In the genomic region with DNA sequence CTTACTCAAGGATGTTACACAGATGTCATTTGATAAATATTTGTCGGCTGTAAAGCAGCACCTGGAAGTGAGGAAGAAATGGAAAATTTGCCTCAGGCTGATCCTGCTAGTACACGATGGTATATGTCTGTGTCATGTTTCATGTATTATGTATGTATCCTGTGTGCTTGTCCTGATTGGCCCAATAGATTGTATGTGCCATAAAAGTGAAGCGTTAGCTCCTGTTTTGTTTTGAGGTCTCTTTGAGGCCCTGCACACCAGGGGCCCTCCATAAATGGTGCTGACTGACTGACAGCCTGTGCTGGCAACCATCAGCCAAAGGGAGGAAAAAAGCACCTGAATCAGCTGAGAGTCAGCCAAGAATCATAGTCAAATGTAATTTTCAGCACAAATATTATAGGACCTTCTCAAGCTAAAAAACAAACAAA, we compare ENCODE assay signal across 8 cellular contexts. TPM values are rescaled to one million over a fixed set of nuclear protein-coding genes. Genes with fewer than 3 reads are reported as not detected.
DNase-seq lines count a peak whose midpoint lies in the region; ATAC-seq lines count a peak whose summit lies in the region.

No MANE protein-coding gene starts in this region.

- peaks cover 14% of the 10 kb centered on the region for H3K36me3 Mint-ChIP-seq in activated naive CD8-positive, alpha-beta T cell
- peaks cover 0 to 20% (median 16%) of the 10 kb centered on the region in 3 donors for H3K36me3 Mint-ChIP-seq in naive thymus-derived CD8-positive, alpha-beta T cell

- POLR2A ChIA-PET in naive thymus-derived CD8-positive, alpha-beta T cell (lab: Charles Lee), result interaction anchor here (0.8 to 2.8 kb wide), 10 partner anchors 11 to 116 kb away, joined by 3 to 50 read pairs (median 8); partner anchors contain the start of genes ERAP1, ERAP2 and LNPEP

- H3K9me3 Mint-ChIP-seq in activated naive CD8-positive, alpha-beta T cell (ENCODE audit: low read depth), result no peaks in the 10 kb centered on the region
- H3K9me3 Mint-ChIP-seq in naive thymus-derived CD8-positive, alpha-beta T cell, result no peaks in the 10 kb centered on the region

- DNase-seq in NCI-H1092 treated with DMSO at 0.1 percent for 48 hours (lab: John Stamatoyannopoulos, UW) (peak; percentile 45), NCI-H1092 (lab: John Stamatoyannopoulos, UW) (no peak), HPDE6-E6E7 (ENCODE audit: extremely low spot score) (peak; percentile 22), RPMI8226 (no peak)
- DNase-seq in naive thymus-derived CD8-positive, alpha-beta T cell, result peak in 8 of 10 donors; percentile 13 to 71 (median 50)
- DNase-seq in effector CD8-positive, alpha-beta T cell (lab: John Stamatoyannopoulos, UW), result no peak

- H3K4me3 Mint-ChIP-seq in activated naive CD8-positive, alpha-beta T cell, result no peak overlapping the region
- peak overlapping the region; percentile 9 to 74 (median 58) for H3K4me3 Mint-ChIP-seq in naive thymus-derived CD8-positive, alpha-beta T cell

- H3K4me1 Mint-ChIP-seq in activated naive CD8-positive, alpha-beta T cell (ENCODE audit: low read depth), result peaks cover 73% of the 10 kb centered on the region
- H3K4me1 Mint-ChIP-seq in naive thymus-derived CD8-positive, alpha-beta T cell, result peaks cover 18 to 77% (median 54%) of the 10 kb centered on the region in 4 donors

- ATAC-seq in naive thymus-derived CD8-positive, alpha-beta T cell, result peak; percentile 97
- ATAC-seq in GM19397 (IDR thresholded peaks at IDR 0.05; ENCODE audit: unreplicated experiment), result no peak

- H3K27ac Mint-ChIP-seq in activated naive CD8-positive, alpha-beta T cell, result peak overlapping the region; percentile 91
- peak overlapping the region; percentile 84 to 98 (median 94) for H3K27ac Mint-ChIP-seq in naive thymus-derived CD8-positive, alpha-beta T cell

- no peaks in the 10 kb centered on the region for H3K27me3 Mint-ChIP-seq in activated naive CD8-positive, alpha-beta T cell
- no peaks in the 10 kb centered on the region for H3K27me3 Mint-ChIP-seq in naive thymus-derived CD8-positive, alpha-beta T cell

RNA-seq across cellular contexts. Expression of gene LNPEP, which starts 11.8 kb away (rescaled TPM):
- 100 to 1,000 TPM; 105 to 107 TPM for total RNA-seq in naive thymus-derived CD8-positive, alpha-beta T cell
- 10 to 100 TPM; 50.9 to 61.7 (median 52.4) TPM for polyA plus RNA-seq in naive thymus-derived CD8-positive, alpha-beta T cell

RNA-seq across cellular contexts. Expression of gene ERAP2, which starts 47.7 kb away (rescaled TPM):
- 10 to 100 TPM; 82.9 to 98.6 TPM for total RNA-seq in naive thymus-derived CD8-positive, alpha-beta T cell
- 100 to 1,000 TPM in 1 of 3 donors, 1 to 10 TPM in 2; 6.4 to 126 (median 6.6) TPM for polyA plus RNA-seq in naive thymus-derived CD8-positive, alpha-beta T cell

Comparison
In these comparisons a context has a peak if more than half of its experiments do, and no peak if none do; other contexts are left out.
1. DNase-seq: peak in NCI-H1092 treated with DMSO at 0.1 percent for 48 hours (single experiment), HPDE6-E6E7 (single experiment) and naive thymus-derived CD8-positive, alpha-beta T cell (8 of 10); none in NCI-H1092 (single experiment), effector CD8-positive, alpha-beta T cell (single experiment) and RPMI8226 (single experiment).